ENCODE assay signal across 1 cellular context in the genomic region with DNA sequence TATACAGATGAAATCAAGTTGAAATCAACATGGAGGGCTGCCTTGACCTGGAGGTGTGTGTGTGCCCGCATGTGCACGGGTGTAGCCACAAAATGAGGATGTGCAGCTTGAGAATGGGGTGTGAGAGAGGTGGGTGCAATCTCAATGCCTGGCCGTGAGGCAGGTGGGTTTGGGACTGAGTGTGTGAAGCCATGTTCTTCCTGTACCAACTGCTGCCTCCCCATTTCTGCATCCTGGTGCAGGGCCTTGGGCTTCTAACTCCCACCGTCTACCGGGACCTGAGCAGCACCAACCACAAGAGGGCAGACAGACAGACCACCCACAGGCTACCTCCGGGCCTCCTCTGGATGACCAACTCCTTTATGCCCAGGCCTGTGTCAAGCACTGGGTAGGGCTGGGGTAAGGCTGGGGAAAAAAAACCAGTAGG.
TF ChIP-seq lines count a peak whose summit lies in the region.

No MANE protein-coding gene starts in this region.

TF ChIP-seq in GM23338, 12 proteins besides CTCF, POLR2A, EP300 and RAD21 (continued from another document):
- TF ChIP-seq, protein P1, sequence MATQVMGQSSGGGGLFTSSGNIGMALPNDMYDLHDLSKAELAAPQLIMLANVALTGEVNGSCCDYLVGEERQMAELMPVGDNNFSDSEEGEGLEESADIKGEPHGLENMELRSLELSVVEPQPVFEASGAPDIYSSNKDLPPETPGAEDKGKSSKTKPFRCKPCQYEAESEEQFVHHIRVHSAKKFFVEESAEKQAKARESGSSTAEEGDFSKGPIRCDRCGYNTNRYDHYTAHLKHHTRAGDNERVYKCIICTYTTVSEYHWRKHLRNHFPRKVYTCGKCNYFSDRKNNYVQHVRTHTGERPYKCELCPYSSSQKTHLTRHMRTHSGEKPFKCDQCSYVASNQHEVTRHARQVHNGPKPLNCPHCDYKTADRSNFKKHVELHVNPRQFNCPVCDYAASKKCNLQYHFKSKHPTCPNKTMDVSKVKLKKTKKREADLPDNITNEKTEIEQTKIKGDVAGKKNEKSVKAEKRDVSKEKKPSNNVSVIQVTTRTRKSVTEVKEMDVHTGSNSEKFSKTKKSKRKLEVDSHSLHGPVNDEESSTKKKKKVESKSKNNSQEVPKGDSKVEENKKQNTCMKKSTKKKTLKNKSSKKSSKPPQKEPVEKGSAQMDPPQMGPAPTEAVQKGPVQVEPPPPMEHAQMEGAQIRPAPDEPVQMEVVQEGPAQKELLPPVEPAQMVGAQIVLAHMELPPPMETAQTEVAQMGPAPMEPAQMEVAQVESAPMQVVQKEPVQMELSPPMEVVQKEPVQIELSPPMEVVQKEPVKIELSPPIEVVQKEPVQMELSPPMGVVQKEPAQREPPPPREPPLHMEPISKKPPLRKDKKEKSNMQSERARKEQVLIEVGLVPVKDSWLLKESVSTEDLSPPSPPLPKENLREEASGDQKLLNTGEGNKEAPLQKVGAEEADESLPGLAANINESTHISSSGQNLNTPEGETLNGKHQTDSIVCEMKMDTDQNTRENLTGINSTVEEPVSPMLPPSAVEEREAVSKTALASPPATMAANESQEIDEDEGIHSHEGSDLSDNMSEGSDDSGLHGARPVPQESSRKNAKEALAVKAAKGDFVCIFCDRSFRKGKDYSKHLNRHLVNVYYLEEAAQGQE (IDR thresholded peaks at IDR 0.05; ENCODE audit: unreplicated experiment), result no peak
- no peak for TF ChIP-seq STAT1 (IDR thresholded peaks at IDR 0.05; ENCODE audit: unreplicated experiment)
- TF ChIP-seq CREB1 (CRISPR knock-in tag; IDR thresholded peaks at IDR 0.05; ENCODE audit: low read depth), result no peak
